18 cellular contexts compared by ENCODE assay signal in the genomic region with DNA sequence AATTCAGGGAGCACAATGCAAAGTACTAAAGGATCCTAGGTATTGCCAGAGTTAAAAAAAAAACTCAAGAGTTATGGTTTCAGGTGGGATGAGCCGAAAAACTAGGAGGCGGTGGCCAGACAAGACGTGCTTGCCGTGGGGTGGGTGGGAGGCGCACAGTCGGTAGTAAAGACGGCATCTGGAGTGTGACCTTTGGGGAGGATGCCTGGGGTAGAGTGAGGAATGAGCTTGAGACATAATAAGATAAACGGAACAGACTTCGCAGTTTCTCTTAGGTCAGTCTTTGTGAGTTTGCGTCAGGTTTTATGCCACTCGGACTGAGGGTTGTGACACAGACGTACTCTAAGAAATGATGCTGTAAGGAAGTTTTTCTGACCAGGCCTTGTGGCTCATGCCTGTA.
"Had no signal": no experiment of that assay in that cellular context is flagged by ENCODE, and none has a peak within 500 bp of the region (broad histone marks: within the 10 kb centered on the region; RNA-seq: fewer than 3 reads in every experiment).

No MANE protein-coding gene starts in this region.

- H3K4me1 ChIP-seq: pancreas, upper lobe of left lung had no signal

- H3K27ac ChIP-seq: body of pancreas, epithelial cell of prostate, heart left ventricle, pancreas, upper lobe of left lung had no signal

- H3K27ac Mint-ChIP-seq: activated naive CD8-positive, alpha-beta T cell; dendritic cell treated with granulocyte-macrophage colony-stimulating factor and Interleukin-4, amounts not matched to agents 40 ng/mL and 50 ng/mL, for 4 days had no signal

- H3K9me3 ChIP-seq: body of pancreas, pancreas, upper lobe of left lung had no signal

- DNase-seq: activated CD4-positive, CD25-positive, alpha-beta regulatory T cell treated with anti-CD3 and anti-CD28 coated beads, Interleukin-2, amount 50 U/mL, for 72 hours; activated gamma-delta T cell; activated T-cell treated with anti-CD3 and anti-CD28 coated beads, Interleukin-2, amount 50 U/mL, for 72 hours; amniotic stem cell; body of pancreas; effector memory CD4-positive, alpha-beta T cell; heart left ventricle; left cardiac atrium; midbrain; pancreas; stimulated activated CD4-positive, alpha-beta T cell treated with anti-CD3 and anti-CD28 coated beads, Interleukin-12 subunit alpha, Interleukin-12 subunit beta, amount 100 ng/mL, for 4 hours; stimulated activated naive CD4-positive, alpha-beta T cell; T-helper 9 cell; upper lobe of left lung had no signal

- H3K9me3 Mint-ChIP-seq: activated T-cell treated with anti-CD3 and anti-CD28 coated beads, Interleukin-2, amount 50 U/mL, for 72 hours; dendritic cell treated with granulocyte-macrophage colony-stimulating factor and Interleukin-4, amounts not matched to agents 40 ng/mL and 50 ng/mL, for 4 days had no signal

- H3K4me3 Mint-ChIP-seq: activated naive CD8-positive, alpha-beta T cell; activated T-cell treated with anti-CD3 and anti-CD28 coated beads, Interleukin-2, amount 50 U/mL, for 72 hours; dendritic cell treated with granulocyte-macrophage colony-stimulating factor and Interleukin-4, amounts not matched to agents 40 ng/mL and 50 ng/mL, for 4 days had no signal

- H3K27me3 Mint-ChIP-seq: activated naive CD8-positive, alpha-beta T cell; dendritic cell treated with granulocyte-macrophage colony-stimulating factor and Interleukin-4, amounts not matched to agents 40 ng/mL and 50 ng/mL, for 4 days had no signal

- H3K36me3 Mint-ChIP-seq: activated naive CD8-positive, alpha-beta T cell had no signal

- H3K27me3 ChIP-seq: body of pancreas, heart left ventricle, pancreas, upper lobe of left lung had no signal

- H3K4me3 ChIP-seq: body of pancreas, heart left ventricle, lung, pancreas, upper lobe of left lung had no signal

- ATAC-seq: body of pancreas, heart left ventricle, left cardiac atrium, pancreas had no signal
